ENCODE assay signal across 8 cellular contexts in the genomic region with DNA sequence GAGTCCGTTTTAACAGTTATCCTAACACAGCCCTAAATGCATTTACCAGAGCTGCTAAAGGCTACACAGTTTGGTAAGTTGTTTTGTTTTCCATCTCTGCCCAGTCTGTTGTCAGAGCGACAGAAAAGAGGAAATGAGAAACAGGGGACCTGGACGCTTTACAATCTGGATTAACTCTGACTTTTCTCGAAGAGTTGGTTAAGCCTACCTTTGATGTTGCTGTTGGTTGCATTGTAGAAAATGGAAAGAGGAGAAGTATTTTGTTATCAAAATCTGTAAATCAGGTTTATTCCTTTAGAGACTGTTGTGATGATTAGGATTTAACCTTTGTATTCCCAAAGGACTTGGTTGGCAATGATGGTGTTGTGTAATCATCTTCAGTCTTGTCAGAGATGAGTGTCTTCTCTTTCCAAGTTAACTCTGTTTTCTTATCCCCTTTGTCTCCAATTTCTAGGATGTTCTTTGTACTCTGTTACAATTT. TPM values are rescaled to one million over a fixed set of nuclear protein-coding genes. Genes with fewer than 3 reads are reported as not detected.
DNase-seq lines count a peak whose midpoint lies in the region; ATAC-seq and TF ChIP-seq lines count a peak whose summit lies in the region.

No MANE protein-coding gene starts in this region.

- TF ChIP-seq CTCF in WI38 (IDR thresholded peaks at IDR 0.05; ENCODE audit: low read depth, low read length): no peak

- ATAC-seq in GM19452 (IDR thresholded peaks at IDR 0.05; ENCODE audit: unreplicated experiment): peak; percentile 36

- no peak overlapping the region for H3K9ac ChIP-seq in rectal smooth muscle tissue (ENCODE audit: low read length)

- H3K4me1 ChIP-seq in rectal smooth muscle tissue (ENCODE audit: control insufficient read depth, insufficient read depth, low read length): peaks cover 11% of the 10 kb centered on the region

- H3K36me3 ChIP-seq in rectal smooth muscle tissue (ENCODE audit: control insufficient read depth, insufficient read depth, low read length): no peaks in the 10 kb centered on the region

- peak; percentile 15 for DNase-seq in DMS153 (lab: John Stamatoyannopoulos, UW)
- peak; percentile 85 for DNase-seq in HT-29 (ENCODE audit: low spot score)
- peak; percentile 23 for DNase-seq in foreskin melanocyte
- no peak for DNase-seq in NCI-H1092 (lab: John Stamatoyannopoulos, UW)
- DNase-seq in activated CD4-positive, CD25-positive, alpha-beta regulatory T cell (lab: John Stamatoyannopoulos, UW): no peak

- H3K27ac ChIP-seq in rectal smooth muscle tissue (ENCODE audit: low read depth, low read length): peak overlapping the region; percentile 96

- H3K27me3 ChIP-seq in rectal smooth muscle tissue (ENCODE audit: control insufficient read depth, insufficient read depth, low read length): no peaks in the 10 kb centered on the region

- H3K4me3 ChIP-seq in WI38 (ENCODE audit: low read depth, low read length) (peak overlapping the region; percentile 74), rectal smooth muscle tissue (ENCODE audit: low read length) (peak overlapping the region; percentile 98)

RNA-seq across cellular contexts. Expression of a gene that starts 0.5 kb away (rescaled TPM):
- total RNA-seq in HT-29 (2014; rRNA removed; shearing (Covaris generic)): not detected in 2 replicates

RNA-seq across cellular contexts. Expression of a gene that starts 1.0 kb away (rescaled TPM):
- total RNA-seq in HT-29 (2014; rRNA removed; shearing (Covaris generic)): 0.50 and 0.58 TPM in 2 replicates

Comparison
In these comparisons a context has a peak if more than half of its experiments do, and no peak if none do; other contexts are left out.
1. DNase-seq: peak in DMS153 (single experiment), HT-29 (single experiment) and foreskin melanocyte (single experiment); none in NCI-H1092 (single experiment) and activated CD4-positive, CD25-positive, alpha-beta regulatory T cell (0 of 4).